ENCODE assay signal across 9 cellular contexts in genomic region chr22:30212363-30212995, GRCh38. TPM values are rescaled to one million over a fixed set of nuclear protein-coding genes. Genes with fewer than 3 reads are reported as not detected.
A peak's percentile ranks its signal among the peaks of the same experiment; 100 is the strongest.
DNase-seq lines count a peak whose midpoint lies in the region; ATAC-seq, FAIRE-seq and TF ChIP-seq lines count a peak whose summit lies in the region.
"Had no signal": no experiment of that assay in that cellular context is flagged by ENCODE, and none has a peak within 500 bp of the region (broad histone marks: within the 10 kb centered on the region; RNA-seq: fewer than 3 reads in every experiment).

No MANE protein-coding gene starts in this region.

- ATAC-seq in A549, result peak; percentile 80 to 87
- peak; percentile 65 to 83 for ATAC-seq in activated T-cell treated with anti-CD3 and anti-CD28 coated beads, Interleukin-2, amount 50 U/mL, for 72 hours (replicated peaks in 1 of 2)
- peak; percentile 23 for ATAC-seq in thoracic aorta (ENCODE audit: insufficient number of reproducible peaks, low FRiP score, low read depth)
- ATAC-seq in GM18519 (IDR thresholded peaks at IDR 0.05; ENCODE audit: low FRiP score, unreplicated experiment), result no peak
- ATAC-seq in GM23338, result no peak

- POLR2A ChIA-PET in A549 (lab: Yijun Ruan, JAX) (interaction anchor here (0.5 to 1.6 kb wide), 6 partner anchors 12 to 38 kb away, joined by 3 to 10 read pairs (median 4); no protein-coding TSS in a partner anchor), HEK293 (lab: Yijun Ruan, JAX) (no interaction called here)

- H4K20me1 ChIP-seq in hepatocyte (ENCODE audit: insufficient read depth, poor library complexity, severe bottlenecking) (no peaks in the 10 kb centered on the region), GM23338 (replicated peaks; ENCODE audit: insufficient read depth) (no peaks in the 10 kb centered on the region)

- TF ChIP-seq CTCF in A549 (IDR thresholded peaks at IDR 0.05), result 0 out of 3 replicates have a peak, but pooled peaks have one; percentile 12
- no peak for TF ChIP-seq CTCF in HEK293 (tag by site-specific recombination; IDR thresholded peaks at IDR 0.05)
- no peak for TF ChIP-seq CTCF in hepatocyte (IDR thresholded peaks at IDR 0.05; ENCODE audit: poor library complexity)
- no peak for TF ChIP-seq CTCF in thoracic aorta (IDR thresholded peaks at IDR 0.05)
- TF ChIP-seq CTCF in GM23338 (conservative IDR thresholded peaks at IDR 0.05; ENCODE audit: low read depth in 2 of 2), result no peak

- H2AFZ ChIP-seq in hepatocyte (no peak overlapping the region), GM23338 (no peak overlapping the region; the same call in 1 of the 2 replicates)

- H3K79me2 ChIP-seq in hepatocyte (no peaks in the 10 kb centered on the region), GM23338 (replicated peaks; ENCODE audit: insufficient read depth) (no peaks in the 10 kb centered on the region)

- peak; percentile 28 for FAIRE-seq in A549 (lab: Jason Lieb, UNC)

- H3K4me1 ChIP-seq in A549 (peaks cover 81% of the 10 kb centered on the region), HEK293 (ENCODE audit: control insufficient read depth, insufficient read depth, low read length) (no peaks in the 10 kb centered on the region), hepatocyte (ENCODE audit: insufficient read depth) (peaks cover 42% of the 10 kb centered on the region), thoracic aorta (ENCODE audit: control insufficient read depth in 1 of 2, low read depth in 2 of 2) (peaks cover 7 to 23% of the 10 kb centered on the region in 2 donors), GM23338 (ENCODE audit: insufficient read depth) (peaks cover 7% of the 10 kb centered on the region)

- peaks cover 38% of the 10 kb centered on the region for H3K4me1 Mint-ChIP-seq in activated T-cell treated with anti-CD3 and anti-CD28 coated beads, Interleukin-2, amount 50 U/mL, for 72 hours (ENCODE audit: low read depth)
- H3K4me1 Mint-ChIP-seq in GM23338, result peaks cover 26% of the 10 kb centered on the region

- DNase-seq in A549 (ENCODE audit: low read depth in 1 of 2, low spot score in 1 of 2) (peak; percentile 81 to 98), hepatocyte (ENCODE audit: low spot score) (peak; percentile 84), thoracic aorta (ENCODE audit: low spot score) (no peak), NCI-H1092 (lab: John Stamatoyannopoulos, UW) (no peak), GM23338 (ENCODE audit: low spot score) (no peak)
- peak in 1 of 2 donors; percentile 21 for DNase-seq in activated T-cell treated with anti-CD3 and anti-CD28 coated beads, Interleukin-2, amount 50 U/mL, for 72 hours

- TF ChIP-seq POLR2A in A549 (IDR thresholded peaks at IDR 0.05; ENCODE audit: low read length), result no peak

- H3K4me3 ChIP-seq in A549 (no peak overlapping the region), HEK293 (ENCODE audit: low read depth, low read length) (no peak overlapping the region), hepatocyte (no peak overlapping the region), thoracic aorta (no peak overlapping the region), GM23338 (no peak overlapping the region)

- no peak overlapping the region for H3K27ac Mint-ChIP-seq in activated T-cell treated with anti-CD3 and anti-CD28 coated beads, Interleukin-2, amount 50 U/mL, for 72 hours
- no peak overlapping the region for H3K27ac Mint-ChIP-seq in GM23338
- H3K27ac Mint-ChIP-seq: activated naive CD8-positive, alpha-beta T cell had no signal

- no peaks in the 10 kb centered on the region for H3K36me3 Mint-ChIP-seq in activated T-cell treated with anti-CD3 and anti-CD28 coated beads, Interleukin-2, amount 50 U/mL, for 72 hours (ENCODE audit: insufficient read depth in 2 of 2)
- H3K36me3 Mint-ChIP-seq in GM23338 (ENCODE audit: low read depth), result no peaks in the 10 kb centered on the region
- H3K36me3 Mint-ChIP-seq: activated naive CD8-positive, alpha-beta T cell had no signal

- H3K27me3 ChIP-seq in hepatocyte, result no peaks in the 10 kb centered on the region
- no peaks in the 10 kb centered on the region for H3K27me3 ChIP-seq in thoracic aorta (replicated peaks; ENCODE audit: insufficient read depth)
- no peaks in the 10 kb centered on the region for H3K27me3 ChIP-seq in GM23338 (ENCODE audit: insufficient read depth)

- H3K9me3 ChIP-seq in A549, result no peaks in the 10 kb centered on the region
- H3K9me3 ChIP-seq in HEK293 (ENCODE audit: control insufficient read depth, insufficient read depth, low read depth, low read length), result no peaks in the 10 kb centered on the region
- no peaks in the 10 kb centered on the region for H3K9me3 ChIP-seq in hepatocyte (ENCODE audit: low read depth)
- no peaks in the 10 kb centered on the region for H3K9me3 ChIP-seq in thoracic aorta

- no peaks in the 10 kb centered on the region for H3K9me3 Mint-ChIP-seq in activated T-cell treated with anti-CD3 and anti-CD28 coated beads, Interleukin-2, amount 50 U/mL, for 72 hours
- H3K9me3 Mint-ChIP-seq in GM23338, result no peaks in the 10 kb centered on the region; the same call in 2 of the 3 replicates

- H3K4me2 ChIP-seq in A549 (peak overlapping the region; percentile 59), hepatocyte (no peak overlapping the region), GM23338 (no peak overlapping the region)

- H3K36me3 ChIP-seq in HEK293 (ENCODE audit: control insufficient read depth in 2 of 2, insufficient read depth in 1 of 2, low read length in 2 of 2), result no peaks in the 10 kb centered on the region
- H3K36me3 ChIP-seq in hepatocyte (replicated peaks; ENCODE audit: insufficient read depth, low read depth), result no peaks in the 10 kb centered on the region
- H3K36me3 ChIP-seq in thoracic aorta, result no peaks in the 10 kb centered on the region
- H3K36me3 ChIP-seq in GM23338 (ENCODE audit: insufficient read depth), result no peaks in the 10 kb centered on the region

- peak; percentile 99 for TF ChIP-seq EP300 in A549 (IDR thresholded peaks at IDR 0.05)

- no peaks in the 10 kb centered on the region for H3F3A ChIP-seq in GM23338 (replicated peaks; ENCODE audit: low read depth)

- H3K9me2 ChIP-seq in hepatocyte (replicated peaks; ENCODE audit: insufficient read depth) (no peaks in the 10 kb centered on the region), GM23338 (ENCODE audit: insufficient read depth) (no peaks in the 10 kb centered on the region)

- CTCF ChIA-PET in A549 (lab: Yijun Ruan, JAX) (interaction anchor here (1.1 to 2.8 kb wide), 9 partner anchors 12 to 124 kb away, joined by 3 to 11 read pairs (median 3); no protein-coding TSS in a partner anchor), HEK293 (lab: Yijun Ruan, JAX) (no interaction called here)

- peak; percentile 67 to 68 for TF ChIP-seq RAD21 in A549 (conservative IDR thresholded peaks at IDR 0.05 in 1 of 2, IDR thresholded peaks at IDR 0.05 in 1 of 2)

- 14% methylated on average over 5 of the region's 5 CpGs for WGBS in A549 (ENCODE audit: missing lambda C conversion rate)
- 56% methylated on average over 5 of the region's 5 CpGs for WGBS in hepatocyte (ENCODE audit: low lambda C conversion rate, missing lambda C conversion rate)

- no peak overlapping the region for H3K4me3 Mint-ChIP-seq in activated T-cell treated with anti-CD3 and anti-CD28 coated beads, Interleukin-2, amount 50 U/mL, for 72 hours
- H3K4me3 Mint-ChIP-seq in GM23338, result no peak overlapping the region
- H3K4me3 Mint-ChIP-seq: activated naive CD8-positive, alpha-beta T cell had no signal

- no peaks in the 10 kb centered on the region for H3K27me3 Mint-ChIP-seq in activated T-cell treated with anti-CD3 and anti-CD28 coated beads, Interleukin-2, amount 50 U/mL, for 72 hours (ENCODE audit: low read depth)
- H3K27me3 Mint-ChIP-seq in GM23338 (ENCODE audit: insufficient read depth, low read depth, poor library complexity), result peaks cover 12% of the 10 kb centered on the region
- H3K27me3 Mint-ChIP-seq: activated naive CD8-positive, alpha-beta T cell had no signal

- H3K27ac ChIP-seq in A549 (peak overlapping the region; percentile 95 to 100), HEK293 (ENCODE audit: extremely low read depth, low read depth, low read length) (no peak overlapping the region), hepatocyte (peak overlapping the region; percentile 41), thoracic aorta (no peak overlapping the region), GM23338 (ENCODE audit: low read depth) (no peak overlapping the region)

TF ChIP-seq in A549, 52 proteins besides CTCF, POLR2A, EP300 and RAD21 (continues in another document):
- TF ChIP-seq EHF (CRISPR knock-in tag; IDR thresholded peaks at IDR 0.05), result 0 out of 2 replicates have a peak, but pooled peaks have one; percentile 76
- no peak for TF ChIP-seq RFX5 (IDR thresholded peaks at IDR 0.05)

TF ChIP-seq in HEK293, 187 proteins besides CTCF, POLR2A, EP300 and RAD21 (continues in another document):
- TF ChIP-seq ZIC2 (tag by site-specific recombination; IDR thresholded peaks at IDR 0.05) (peak; percentile 88), YY1 (tag by site-specific recombination; IDR thresholded peaks at IDR 0.05) (no peak)

RNA-seq across cellular contexts. Expression of gene LIF, which starts 34.1 kb away (rescaled TPM):
- polyA plus RNA-seq in A549 (2011; rRNA removed) (54.5 and 64.7 TPM in 2 replicates), A549 (2017; fragmentation: RNase III; extraction: RNeasy Plus Mini Kit Qiagen cat#74134 plus additional on column Dnase treatment) (40.7 to 49.3 TPM (median 44.3 TPM) in 3 replicates), hepatocyte (8.2 and 14.8 TPM in 2 replicates), GM23338 (2016; fragmentation: Nextera tagmentation; extraction: Ambion mirVana) (1.2 and 1.8 TPM in 2 replicates)
- polyA plus RNA-seq in A549 (2012; cell fraction: cytosol; rRNA removed), result 53.0 and 70.6 TPM in 2 replicates
- polyA plus RNA-seq in A549 (2012; cell fraction: nucleus; rRNA removed), result 279 and 384 TPM in 2 replicates
- polyA minus RNA-seq in A549 (2011; rRNA and poly(A)+ RNA removed), result 62.7 and 126 TPM in 2 replicates
- 10 to 100 TPM; 67.9 to 71.3 TPM for total RNA-seq in activated T-cell treated with anti-CD3 and anti-CD28 coated beads, Interleukin-2, amount 50 U/mL, for 72 hours
- total RNA-seq in hepatocyte (13.4 and 21.1 TPM in 2 replicates), thoracic aorta (10 to 100 TPM in 1 of 2 donors, 1 to 10 TPM in 1; 1.4 to 11.3 TPM)
- total RNA-seq in GM23338 (2014; rRNA removed; shearing (Covaris generic)), result 3.6 and 5.9 TPM in 2 replicates

RNA-seq across cellular contexts. Expression of gene OSM, which starts 54.2 kb away (rescaled TPM):
- not detected in 2 replicates for polyA plus RNA-seq in A549 (2011; rRNA removed)
- polyA plus RNA-seq in A549 (2012; cell fraction: cytosol; rRNA removed), result 0.03 and 0.09 TPM in 2 replicates
- polyA plus RNA-seq in A549 (2012; cell fraction: nucleus; rRNA removed), result 0.47 and 0.49 TPM in 2 replicates
- not detected in 3 replicates for polyA plus RNA-seq in A549 (2017; fragmentation: RNase III; extraction: RNeasy Plus Mini Kit Qiagen cat#74134 plus additional on column Dnase treatment)
- polyA minus RNA-seq in A549 (2011; rRNA and poly(A)+ RNA removed), result not detected in 2 replicates
- 10 to 100 TPM; 20.9 to 21.9 TPM for total RNA-seq in activated T-cell treated with anti-CD3 and anti-CD28 coated beads, Interleukin-2, amount 50 U/mL, for 72 hours
- total RNA-seq in hepatocyte, result 0.48 and 1.5 TPM in 2 replicates
- not detected in 2 replicates for polyA plus RNA-seq in hepatocyte
- 10 to 100 TPM in 1 of 2 donors, 1 to 10 TPM in 1; 3.5 to 27.1 TPM for total RNA-seq in thoracic aorta
- not detected in 2 replicates for total RNA-seq in GM23338 (2014; rRNA removed; shearing (Covaris generic))
- not detected in 2 replicates for polyA plus RNA-seq in GM23338 (2016; fragmentation: Nextera tagmentation; extraction: Ambion mirVana)

Comparison
In these comparisons a context has a peak if more than half of its experiments do, and no peak if none do; other contexts are left out.
1. ATAC-seq: peak in A549 (2 of 2), activated T-cell treated with anti-CD3 and anti-CD28 coated beads, Interleukin-2, amount 50 U/mL, for 72 hours (2 of 2) and thoracic aorta (single experiment); none in GM18519 (single experiment) and GM23338 (single experiment).
2. DNase-seq: peak in A549 (2 of 2) and hepatocyte (single experiment); none in thoracic aorta (single experiment), NCI-H1092 (single experiment) and GM23338 (single experiment).
3. H3K27ac ChIP-seq: peak in A549 (2 of 2) and hepatocyte (single experiment); none in HEK293 (single experiment), thoracic aorta (0 of 2) and GM23338 (single experiment).
4. Of the 5 proteins assayed by ChIP-seq in both HEK293 and A549: peak only in HEK293: none; only in A549: CTCF, HOXA7, PBX3 and ZNF302; in both: none; in neither: 1.